In genomic region chr9:36937951-36938350, GRCh38 we compare ENCODE assay signal across 19 cellular contexts.
"Had no signal": no experiment of that assay in that cellular context is flagged by ENCODE, and none has a peak within 500 bp of the region (broad histone marks: within the 10 kb centered on the region; RNA-seq: fewer than 3 reads in every experiment).

No MANE protein-coding gene starts in this region.

- H3K9me3 ChIP-seq: adrenal gland, gastrocnemius medialis, heart left ventricle, left ventricle myocardium inferior, stomach had no signal

- H3K9me3 Mint-ChIP-seq: activated naive CD4-positive, alpha-beta T cell treated with anti-CD3 and anti-CD28 coated beads, Interleukin-2, amount 50 U/mL, for 72 hours; activated T-helper 1 cell treated with anti-CD3 and anti-CD28 coated beads, Interleukin-12 subunit alpha, Interleukin-12 subunit beta, Interleukin-2, Interleukin-4 antibody, amounts not matched to agents 30 ng/mL and 10 ng/mL and 1 ng/mL, durations not matched to agents 14 hours and 24 hours and 36 hours; neural crest cell had no signal

- H3K4me3 Mint-ChIP-seq: activated CD4-positive, alpha-beta T cell treated with anti-CD3 and anti-CD28 coated beads for 36 hours; activated T-helper 1 cell treated with anti-CD3 and anti-CD28 coated beads, Interleukin-12 subunit alpha, Interleukin-12 subunit beta, Interleukin-2, Interleukin-4 antibody, amounts not matched to agents 30 ng/mL and 10 ng/mL and 1 ng/mL, durations not matched to agents 14 hours and 24 hours and 36 hours; neural crest cell had no signal

- H3K36me3 Mint-ChIP-seq: activated naive CD4-positive, alpha-beta T cell treated with anti-CD3 and anti-CD28 coated beads, Interleukin-2, amount 50 U/mL, for 72 hours had no signal

- H3K36me3 ChIP-seq: adrenal gland, gastrocnemius medialis, heart left ventricle, left ventricle myocardium inferior, stomach had no signal

- H3K27ac Mint-ChIP-seq: activated CD4-positive, alpha-beta T cell treated with anti-CD3 and anti-CD28 coated beads for 36 hours; activated naive CD4-positive, alpha-beta T cell treated with anti-CD3 and anti-CD28 coated beads, Interleukin-2, amount 50 U/mL, for 72 hours; activated T-helper 1 cell treated with anti-CD3 and anti-CD28 coated beads, Interleukin-12 subunit alpha, Interleukin-12 subunit beta, Interleukin-2, Interleukin-4 antibody, amounts not matched to agents 30 ng/mL and 10 ng/mL and 1 ng/mL, durations not matched to agents 14 hours and 24 hours and 36 hours had no signal

- ATAC-seq: activated CD4-positive, alpha-beta T cell treated with anti-CD3 and anti-CD28 coated beads for 36 hours; activated naive CD4-positive, alpha-beta T cell treated with anti-CD3 and anti-CD28 coated beads, Interleukin-2, amount 50 U/mL, for 72 hours; esophagus mucosa; gastrocnemius medialis; heart left ventricle had no signal

- H3K4me3 ChIP-seq: adrenal gland, gastrocnemius medialis, heart left ventricle, left ventricle myocardium inferior, stomach had no signal

- H3K27ac ChIP-seq: adrenal gland, gastrocnemius medialis, heart left ventricle, left ventricle myocardium inferior, stomach had no signal

- DNase-seq: activated CD4-positive, alpha-beta T cell treated with anti-CD3 and anti-CD28 coated beads for 36 hours; activated CD4-positive, alpha-beta T cell treated with anti-CD3 and anti-CD28 coated beads, Interleukin-2, amount 50 U/mL, for 48 hours; activated gamma-delta T cell treated with Interleukin-2 at 50 U/mL for 16 hours; effector CD4-positive, alpha-beta T cell; gastrocnemius medialis; heart left ventricle; left ventricle myocardium inferior; mammary epithelial cell; retina; stimulated activated CD4-positive, alpha-beta T cell treated with anti-CD3 and anti-CD28 coated beads, Interleukin-12 subunit alpha, Interleukin-12 subunit beta, amount 100 ng/mL, for 4 hours; stimulated activated CD4-positive, alpha-beta T cell treated with anti-CD3 and anti-CD28 coated beads, Interleukin-2, amount 100 ng/mL, for 24 hours; trophoblast cell had no signal

- FAIRE-seq: bronchial epithelial cell had no signal
